Comparison of ENCODE assay signal across 20 cellular contexts in the genomic region with DNA sequence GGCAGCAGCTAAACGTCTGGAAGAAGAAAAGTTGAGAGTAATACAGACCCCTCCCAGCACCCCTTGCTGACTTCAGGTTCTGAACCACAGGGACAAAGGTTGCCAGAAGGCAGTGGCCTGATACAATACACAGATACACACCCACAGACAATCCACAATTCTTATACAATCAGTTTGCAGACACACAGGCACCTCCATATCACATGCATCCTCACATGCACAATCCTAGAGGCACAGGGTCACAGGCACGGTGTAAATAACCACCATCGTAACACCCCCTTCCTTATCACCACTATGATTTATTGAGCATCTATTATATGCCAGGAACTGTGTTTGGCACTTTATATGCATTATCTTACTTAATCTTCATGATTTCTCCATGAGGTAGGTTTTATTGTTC. TPM values are rescaled to one million over a fixed set of nuclear protein-coding genes. Genes with fewer than 3 reads are reported as not detected.
DNase-seq lines count a peak whose midpoint lies in the region; ATAC-seq, FAIRE-seq and TF ChIP-seq lines count a peak whose summit lies in the region.
"Had no signal": no experiment of that assay in that cellular context is flagged by ENCODE, and none has a peak within 500 bp of the region (broad histone marks: within the 10 kb centered on the region; RNA-seq: fewer than 3 reads in every experiment).

No MANE protein-coding gene starts in this region.

- peak overlapping the region; percentile 32 for H3K27ac ChIP-seq in mesodermal cell (ENCODE audit: low read depth, low read length, severe bottlenecking)
- H3K27ac ChIP-seq in neural progenitor cell: no peak overlapping the region
- no peak overlapping the region for H3K27ac ChIP-seq in breast epithelium
- H3K27ac ChIP-seq: 22Rv1, GM23248 had no signal

- ATAC-seq in Right ventricle myocardium inferior (no peak), left ventricle myocardium superior (no peak)
- ATAC-seq: CD8-positive, alpha-beta T cell had no signal

- no peaks in the 10 kb centered on the region for H3K9me3 ChIP-seq in mesodermal cell (ENCODE audit: control insufficient read depth, low read length)
- H3K9me3 ChIP-seq in neural progenitor cell (ENCODE audit: low read depth): no peaks in the 10 kb centered on the region
- no peaks in the 10 kb centered on the region for H3K9me3 ChIP-seq in breast epithelium

- TF ChIP-seq POLR2A in H54 (IDR thresholded peaks at IDR 0.05; ENCODE audit: low read depth, low read length): no peak
- no peak for TF ChIP-seq POLR2A in breast epithelium (IDR thresholded peaks at IDR 0.05)

- no peak overlapping the region for H3K9ac ChIP-seq in neural progenitor cell
- H3K9ac ChIP-seq: GM23248 had no signal

- FAIRE-seq in H54 (lab: Jason Lieb, UNC): no peak
- FAIRE-seq: D721Med had no signal

- H3K79me2 ChIP-seq in neural progenitor cell (ENCODE audit: low read depth): no peaks in the 10 kb centered on the region

- H3K4me2 ChIP-seq in neural progenitor cell: peak overlapping the region; percentile 94

- H2AFZ ChIP-seq in neural progenitor cell (replicated peaks): no peak overlapping the region
- H2AFZ ChIP-seq: GM23248 had no signal

- no peaks in the 10 kb centered on the region for H3K9me3 Mint-ChIP-seq in neural progenitor cell
- H3K9me3 Mint-ChIP-seq: CD8-positive, alpha-beta T cell; IgD-negative memory B cell had no signal

- H3K4me3 Mint-ChIP-seq in neural progenitor cell: peak overlapping the region; percentile 75
- H3K4me3 Mint-ChIP-seq: CD8-positive, alpha-beta T cell; H9; IgD-negative memory B cell had no signal

- peaks cover 6% of the 10 kb centered on the region for H3K27me3 Mint-ChIP-seq in neural progenitor cell (ENCODE audit: insufficient read depth, low read depth)

- H3K27me3 ChIP-seq in neural progenitor cell: peaks cover 39% of the 10 kb centered on the region
- peaks cover 0 to 15% of the 10 kb centered on the region in 2 donors for H3K27me3 ChIP-seq in breast epithelium

- H3K4me1 Mint-ChIP-seq in neural progenitor cell: peaks cover 87% of the 10 kb centered on the region

- peaks cover 37% of the 10 kb centered on the region for H4K20me1 ChIP-seq in neural progenitor cell (ENCODE audit: low read depth)

- H3K4me3 ChIP-seq in mesodermal cell (ENCODE audit: extremely low read depth, insufficient read depth, low read length, poor library complexity, severe bottlenecking) (no peak overlapping the region), neural progenitor cell (no peak overlapping the region), breast epithelium (no peak overlapping the region)
- H3K4me3 ChIP-seq: GM23248 had no signal

- WGBS in mesodermal cell (ENCODE audit: insufficient coverage in 2 of 2), 2 experiments: no CpG with 5 or more reads among the region's 3 CpGs

- H3K27ac Mint-ChIP-seq in neural progenitor cell: peak overlapping the region; percentile 100
- H3K27ac Mint-ChIP-seq: CD14-positive monocyte; CD8-positive, alpha-beta T cell; H9; IgD-negative memory B cell had no signal

- peak; percentile 16 for DNase-seq in Right ventricle myocardium inferior (ENCODE audit: missing footprints)
- no peak for DNase-seq in left ventricle myocardium superior
- DNase-seq in neural progenitor cell (ENCODE audit: low spot score): no peak
- DNase-seq in H54 (ENCODE audit: insufficient read length, low spot score): no peak
- no peak for DNase-seq in SKM-1 (lab: John Stamatoyannopoulos, UW; ENCODE audit: unreplicated experiment)
- DNase-seq in breast epithelium (ENCODE audit: low spot score in 2 of 2): no peak
- DNase-seq: CD8-positive, alpha-beta T cell; COR-L47; DND-41; GF-D8; GM23248; H9 had no signal

- TF ChIP-seq CTCF in neural progenitor cell (IDR thresholded peaks at IDR 0.05): no peak
- no peak for TF ChIP-seq CTCF in breast epithelium (IDR thresholded peaks at IDR 0.05)

- intact Hi-C loops in Right ventricle myocardium inferior (cut with DNase I) (no loop called here), left ventricle myocardium superior (cut with micrococcal nuclease) (no loop called here), breast epithelium (cut with DNase I; ENCODE audit: low total_unique reads) (no loop called here)

- no peaks in the 10 kb centered on the region for H3K36me3 ChIP-seq in mesodermal cell (ENCODE audit: control insufficient read depth, insufficient read depth, low read length)
- H3K36me3 ChIP-seq in neural progenitor cell: no peaks in the 10 kb centered on the region
- H3K36me3 ChIP-seq in breast epithelium: no peaks in the 10 kb centered on the region

- peaks cover 55% of the 10 kb centered on the region for H3F3A ChIP-seq in neural progenitor cell (ENCODE audit: low read depth)

- H3K4me1 ChIP-seq in mesodermal cell (ENCODE audit: control insufficient read depth, insufficient read depth, low read length, poor library complexity, severe bottlenecking) (peaks cover 46% of the 10 kb centered on the region), neural progenitor cell (peaks cover 69% of the 10 kb centered on the region), breast epithelium (no peaks in the 10 kb centered on the region)

- H3K36me3 Mint-ChIP-seq in neural progenitor cell: peaks cover under 1% of the 10 kb centered on the region
- H3K36me3 Mint-ChIP-seq: CD8-positive, alpha-beta T cell; IgD-negative memory B cell had no signal

RNA-seq across cellular contexts. Expression of gene CNTFR, which starts 8.2 kb away (rescaled TPM):
- 8.7 TPM for total RNA-seq in Right ventricle myocardium inferior
- 3.3 TPM for total RNA-seq in left ventricle myocardium superior
- 55.1 TPM for polyA plus RNA-seq in mesodermal cell (2013, experiment 1 of 2)
- polyA plus RNA-seq in mesodermal cell (2013, experiment 2 of 2): 40.6 TPM
- 8.6 and 37.2 TPM in 2 replicates for total RNA-seq in neural progenitor cell (ENCODE audit: low replicate concordance)
- total RNA-seq in breast epithelium: 100 to 1,000 TPM in 1 of 3 donors, 10 to 100 TPM in 2; 11.3 to 103 (median 15.4) TPM
- total RNA-seq: CD8-positive, alpha-beta T cell; GM23248; HT1080 had no signal
- polyA plus RNA-seq: CD14-positive monocyte, GM23248, IgD-negative memory B cell had no signal

RNA-seq across cellular contexts. Expression of gene RPP25L, which starts 30.6 kb away (rescaled TPM):
- total RNA-seq in Right ventricle myocardium inferior (38.3 TPM), left ventricle myocardium superior (40.8 TPM), neural progenitor cell (ENCODE audit: low replicate concordance) (17.4 and 40.1 TPM in 2 replicates), breast epithelium (10 to 100 TPM; 28.5 to 37.9 (median 36.4) TPM)
- polyA plus RNA-seq in mesodermal cell (2013, experiment 1 of 2): 21.7 TPM
- polyA plus RNA-seq in mesodermal cell (2013, experiment 2 of 2): 21.0 TPM

RNA-seq across cellular contexts. Expression of gene DCTN3, which starts 39.0 kb away (rescaled TPM):
- 133 TPM for total RNA-seq in Right ventricle myocardium inferior
- 139 TPM for total RNA-seq in left ventricle myocardium superior
- polyA plus RNA-seq in mesodermal cell (2013, experiment 1 of 2): 91.2 TPM
- 92.4 TPM for polyA plus RNA-seq in mesodermal cell (2013, experiment 2 of 2)
- 45.6 and 98.3 TPM in 2 replicates for total RNA-seq in neural progenitor cell (ENCODE audit: low replicate concordance)
- total RNA-seq in breast epithelium: 100 to 1,000 TPM in 2 of 3 donors, 10 to 100 TPM in 1; 84.0 to 114 (median 113) TPM

RNA-seq across cellular contexts. Expression of gene ARID3C, which starts 47.5 kb away (rescaled TPM):
- total RNA-seq in Right ventricle myocardium inferior (not detected), left ventricle myocardium superior (not detected), neural progenitor cell (ENCODE audit: low replicate concordance) (4.7 and 5.3 TPM in 2 replicates), breast epithelium (under 1 TPM in 1 of 3 donors, not detected in 2; 0.29 TPM)
- polyA plus RNA-seq in mesodermal cell (2013, experiment 1 of 2): not detected
- polyA plus RNA-seq in mesodermal cell (2013, experiment 2 of 2): not detected
- total RNA-seq: A673; CD8-positive, alpha-beta T cell; H9; HT1080 had no signal
- polyA plus RNA-seq: BJ, CD14-positive monocyte, GM23248, IgD-negative memory B cell had no signal

RNA-seq across cellular contexts. Expression of gene SIGMAR1, which starts 56.3 kb away (rescaled TPM):
- 25.6 TPM for total RNA-seq in Right ventricle myocardium inferior
- 23.1 TPM for total RNA-seq in left ventricle myocardium superior
- polyA plus RNA-seq in mesodermal cell (2013, experiment 1 of 2): 78.1 TPM
- polyA plus RNA-seq in mesodermal cell (2013, experiment 2 of 2): 61.4 TPM
- total RNA-seq in neural progenitor cell (ENCODE audit: low replicate concordance): 37.8 and 108 TPM in 2 replicates
- 10 to 100 TPM; 62.6 to 84.8 (median 70.8) TPM for total RNA-seq in breast epithelium
